11 cellular contexts compared by ENCODE assay signal in the genomic region with DNA sequence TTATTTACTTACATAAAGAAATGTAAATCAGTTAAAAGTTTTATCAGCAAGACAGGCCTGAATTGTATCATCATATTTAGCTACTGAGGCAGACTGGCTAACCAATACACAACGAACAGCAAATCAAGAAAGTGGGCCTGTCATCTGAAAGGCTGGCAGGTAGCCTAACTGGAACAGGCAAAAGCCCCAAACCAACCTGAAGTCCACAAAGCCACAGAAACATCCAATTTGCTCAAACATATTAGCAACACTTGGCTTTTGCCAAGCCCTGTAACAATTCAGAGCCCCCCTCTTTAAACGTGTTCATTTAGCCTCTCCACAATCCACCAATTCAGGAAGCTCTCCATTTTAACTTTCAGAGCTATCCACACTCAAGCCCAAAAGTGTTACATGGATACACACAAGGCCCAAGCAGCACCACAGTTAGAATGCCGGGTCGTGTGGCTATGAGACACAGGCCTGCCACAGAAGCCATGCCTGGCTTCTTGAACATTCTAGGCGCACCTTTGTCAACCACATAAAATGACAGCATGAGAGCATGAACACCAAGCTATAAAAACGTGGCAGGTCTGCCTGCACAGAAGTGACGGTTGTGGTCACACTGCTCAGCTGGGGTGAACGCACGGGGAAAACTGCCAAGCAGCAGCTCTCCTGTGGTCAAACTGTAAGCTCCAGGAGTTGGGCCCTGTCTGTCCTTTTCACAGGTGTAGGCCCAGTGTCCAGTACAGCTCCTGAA. TPM values are rescaled to one million over a fixed set of nuclear protein-coding genes. Genes with fewer than 3 reads are reported as not detected.
A peak's percentile ranks its signal among the peaks of the same experiment; 100 is the strongest.
DNase-seq lines count a peak whose midpoint lies in the region; ATAC-seq lines count a peak whose summit lies in the region.
"Had no signal": no experiment of that assay in that cellular context is flagged by ENCODE, and none has a peak within 500 bp of the region (broad histone marks: within the 10 kb centered on the region; RNA-seq: fewer than 3 reads in every experiment).

No MANE protein-coding gene starts in this region.

- H3K4ac ChIP-seq in mesenchymal stem cell (ENCODE audit: low read depth in 1 of 2, low read length in 2 of 2): no peak overlapping the region

- H3K27ac Mint-ChIP-seq in CD4-positive, alpha-beta memory T cell: peak overlapping the region; percentile 92 to 96 (median 94)
- peak overlapping the region; percentile 89 for H3K27ac Mint-ChIP-seq in activated T-cell treated with anti-CD3 and anti-CD28 coated beads, Interleukin-2, amount 50 U/mL, for 24 hours
- H3K27ac Mint-ChIP-seq: GM23338 had no signal

- no peaks in the 10 kb centered on the region for H3K27me3 Mint-ChIP-seq in CD4-positive, alpha-beta memory T cell
- no peaks in the 10 kb centered on the region for H3K27me3 Mint-ChIP-seq in activated T-cell treated with anti-CD3 and anti-CD28 coated beads, Interleukin-2, amount 50 U/mL, for 24 hours

- POLR2A ChIA-PET in CD4-positive, alpha-beta memory T cell (lab: Charles Lee; ENCODE audit: partially characterized antibody): interaction anchor here (0.8 to 16.6 kb wide), 6 partner anchors 12 to 35 kb away, joined by 3 to 374 read pairs (median 5); no protein-coding TSS in a partner anchor

- no peak overlapping the region for H2BK15ac ChIP-seq in mesenchymal stem cell (ENCODE audit: low read depth, poor library complexity, severe bottlenecking)

- no peak overlapping the region for H3K4me2 ChIP-seq in mesenchymal stem cell (ENCODE audit: low read length, poor library complexity, severe bottlenecking)
- H3K4me2 ChIP-seq: GM23338 had no signal

- H3K27ac ChIP-seq in CD4-positive, alpha-beta memory T cell (ENCODE audit: low read depth, low read length): peak overlapping the region; percentile 47
- no peak overlapping the region for H3K27ac ChIP-seq in mesenchymal stem cell (ENCODE audit: low read length, poor library complexity, severe bottlenecking)

- CTCF ChIA-PET in CD4-positive, alpha-beta memory T cell (lab: Charles Lee; ENCODE audit: partially characterized antibody): interaction anchor here (0.7 to 19.5 kb wide), 10 partner anchors 8 to 1332 kb away, joined by 3 to 494 read pairs (median 6); no protein-coding TSS in a partner anchor

- intact Hi-C loops in CD4-positive, alpha-beta memory T cell (cut with micrococcal nuclease): no loop called here

- H3K9ac ChIP-seq in mesenchymal stem cell (ENCODE audit: low read length): peak overlapping the region; percentile 31

- peak overlapping the region; percentile 9 to 87 (median 64) for H3K4me3 Mint-ChIP-seq in CD4-positive, alpha-beta memory T cell
- H3K4me3 Mint-ChIP-seq in activated T-cell treated with anti-CD3 and anti-CD28 coated beads, Interleukin-2, amount 50 U/mL, for 24 hours: peak overlapping the region; percentile 45
- H3K4me3 Mint-ChIP-seq: GM23338 had no signal

- ATAC-seq in HG03066 (IDR thresholded peaks at IDR 0.05; ENCODE audit: low read depth, unreplicated experiment): peak; percentile 49
- ATAC-seq: GM23338 had no signal

- H3K23ac ChIP-seq in mesenchymal stem cell (ENCODE audit: low read length in 2 of 2): no peak overlapping the region

- H3K9me3 Mint-ChIP-seq in CD4-positive, alpha-beta memory T cell: no peaks in the 10 kb centered on the region
- no peaks in the 10 kb centered on the region for H3K9me3 Mint-ChIP-seq in activated T-cell treated with anti-CD3 and anti-CD28 coated beads, Interleukin-2, amount 50 U/mL, for 24 hours
- H3K9me3 Mint-ChIP-seq: GM23338 had no signal

- no peak overlapping the region for H3K4me3 ChIP-seq in CD4-positive, alpha-beta memory T cell (ENCODE audit: low read length in 2 of 2)
- no peak overlapping the region for H3K4me3 ChIP-seq in mesenchymal stem cell (ENCODE audit: insufficient read depth in 1 of 2, low read depth in 1 of 2, low read length in 2 of 2)
- H3K4me3 ChIP-seq: GM23338 had no signal

- no peaks in the 10 kb centered on the region for H3K27me3 ChIP-seq in CD4-positive, alpha-beta memory T cell (ENCODE audit: insufficient read depth, low read length)
- H3K27me3 ChIP-seq in mesenchymal stem cell (ENCODE audit: control insufficient read depth in 1 of 2, insufficient read depth in 1 of 2, low read length in 2 of 2): no peaks in the 10 kb centered on the region

- H4K8ac ChIP-seq in mesenchymal stem cell (ENCODE audit: low read length): no peak overlapping the region

- peak overlapping the region in 1 of 2 experiments; percentile 18 for H3K14ac ChIP-seq in mesenchymal stem cell (ENCODE audit: low read length in 2 of 2)

- no peak overlapping the region for H2AFZ ChIP-seq in mesenchymal stem cell (ENCODE audit: low read depth, low read length)
- H2AFZ ChIP-seq: GM23338 had no signal

- H3K36me3 Mint-ChIP-seq in CD4-positive, alpha-beta memory T cell: peaks cover 27 to 47% of the 10 kb centered on the region in 2 donors
- peaks cover 51% of the 10 kb centered on the region for H3K36me3 Mint-ChIP-seq in activated T-cell treated with anti-CD3 and anti-CD28 coated beads, Interleukin-2, amount 50 U/mL, for 24 hours (ENCODE audit: low read depth)

- no peak overlapping the region for H4K91ac ChIP-seq in mesenchymal stem cell (ENCODE audit: low read length)

- no peak overlapping the region for H3K18ac ChIP-seq in mesenchymal stem cell (ENCODE audit: low read depth in 1 of 2, low read length in 2 of 2)

- H2BK5ac ChIP-seq in mesenchymal stem cell (ENCODE audit: low read depth, low read length, poor library complexity, severe bottlenecking): no peak overlapping the region

- peaks cover 96% of the 10 kb centered on the region for H3K4me1 ChIP-seq in CD4-positive, alpha-beta memory T cell (ENCODE audit: insufficient read depth, low read length)
- peaks cover 1% of the 10 kb centered on the region for H3K4me1 ChIP-seq in mesenchymal stem cell (ENCODE audit: control insufficient read depth, insufficient read depth, low read depth, low read length)

- no peak overlapping the region for H2BK120ac ChIP-seq in mesenchymal stem cell (ENCODE audit: low read depth, low read length)

- peaks cover 9% of the 10 kb centered on the region for H3K79me1 ChIP-seq in mesenchymal stem cell (replicated peaks; ENCODE audit: low read length, poor library complexity, severe bottlenecking)

- no peaks in the 10 kb centered on the region for H3K9me3 ChIP-seq in CD4-positive, alpha-beta memory T cell (ENCODE audit: control insufficient read depth in 1 of 2, low read length in 2 of 2)
- H3K9me3 ChIP-seq in mesenchymal stem cell (ENCODE audit: control insufficient read depth, low read length): no peaks in the 10 kb centered on the region

- DNase-seq in CD4-positive, alpha-beta memory T cell: peak; percentile 42 to 76 (median 43)
- DNase-seq in activated T-cell treated with anti-CD3 and anti-CD28 coated beads, Interleukin-2, amount 50 U/mL, for 24 hours: peak; percentile 56
- DNase-seq in mesenchymal stem cell (no peak), NCI-H82 treated with DMSO at 0.1 percent for 48 hours (lab: John Stamatoyannopoulos, UW; ENCODE audit: unreplicated experiment) (no peak), GM19238 (ENCODE audit: insufficient read length, low spot score) (no peak), GM19240 (ENCODE audit: insufficient read length, low spot score) (no peak), germinal center (ENCODE audit: low spot score) (no peak)
- DNase-seq: EL, NCI-H1105 had no signal

- no peak overlapping the region for H2AK5ac ChIP-seq in mesenchymal stem cell (ENCODE audit: low read length, severe bottlenecking)

- WGBS in mesenchymal stem cell: 95% methylated on average over 9 of the region's 9 CpGs

- peak overlapping the region in 1 of 2 experiments; percentile 47 for H2BK12ac ChIP-seq in mesenchymal stem cell (ENCODE audit: low read length in 2 of 2)

- peaks cover 55 to 65% (median 59%) of the 10 kb centered on the region in 4 donors for H3K4me1 Mint-ChIP-seq in CD4-positive, alpha-beta memory T cell
- peaks cover 59% of the 10 kb centered on the region for H3K4me1 Mint-ChIP-seq in activated T-cell treated with anti-CD3 and anti-CD28 coated beads, Interleukin-2, amount 50 U/mL, for 24 hours (ENCODE audit: low read depth)
- H3K4me1 Mint-ChIP-seq: GM23338 had no signal

- peaks cover 10% of the 10 kb centered on the region for H3K36me3 ChIP-seq in CD4-positive, alpha-beta memory T cell (ENCODE audit: insufficient read depth, low read length)
- H3K36me3 ChIP-seq in mesenchymal stem cell (ENCODE audit: control insufficient read depth in 1 of 2, insufficient read depth in 2 of 2, low read depth in 1 of 2, low read length in 2 of 2): peaks cover 3 to 8% of the 10 kb centered on the region in 2 experiments

RNA-seq across cellular contexts. Expression of a gene that starts 49.3 kb away (rescaled TPM):
- under 1 TPM in 1 of 2 experiments, not detected in 1; 0.03 TPM for total RNA-seq in CD4-positive, alpha-beta memory T cell
- polyA plus RNA-seq in CD4-positive, alpha-beta memory T cell: not detected
- 0.10 TPM for polyA plus RNA-seq in mesenchymal stem cell (2013, experiment 1 of 2)
- polyA plus RNA-seq in mesenchymal stem cell (2013, experiment 2 of 2): 0.10 TPM

Comparison
In these comparisons a context has a peak if more than half of its experiments do, and no peak if none do; other contexts are left out.
1. DNase-seq: peak in CD4-positive, alpha-beta memory T cell (5 of 5) and activated T-cell treated with anti-CD3 and anti-CD28 coated beads, Interleukin-2, amount 50 U/mL, for 24 hours (single experiment); none in mesenchymal stem cell (single experiment), NCI-H82 treated with DMSO at 0.1 percent for 48 hours (single experiment), GM19238 (single experiment), GM19240 (single experiment) and germinal center (single experiment).